Comparison of ENCODE assay signal across 9 cellular contexts in genomic region chr2:221104391-221104811, GRCh38.
DNase-seq lines count a peak whose midpoint lies in the region; ATAC-seq, FAIRE-seq and TF ChIP-seq lines count a peak whose summit lies in the region.
"Had no signal": no experiment of that assay in that cellular context is flagged by ENCODE, and none has a peak within 500 bp of the region (broad histone marks: within the 10 kb centered on the region; RNA-seq: fewer than 3 reads in every experiment).

No MANE protein-coding gene starts in this region.

- no peak for FAIRE-seq in GM12892 (lab: Jason Lieb, UNC)

- ATAC-seq in esophagus mucosa: peak; percentile 73
- ATAC-seq in GM19395 (IDR thresholded peaks at IDR 0.05; ENCODE audit: unreplicated experiment): no peak
- ATAC-seq: activated CD4-positive, CD25-positive, alpha-beta regulatory T cell treated with anti-CD3 and anti-CD28 coated beads, Interleukin-2, amount 50 U/mL, for 24 hours had no signal

- DNase-seq in COLO668 (lab: John Stamatoyannopoulos, UW; ENCODE audit: unreplicated experiment) (peak; percentile 31), NCI-H1694 treated with DMSO at 0.1 percent for 48 hours (lab: John Stamatoyannopoulos, UW) (peak; percentile 84), neural crest cell (ENCODE audit: low read depth, low spot score) (no peak), GM12892 (ENCODE audit: insufficient read length) (no peak), OCI-M1 (lab: John Stamatoyannopoulos, UW) (no peak)
- no peak for DNase-seq in activated CD4-positive, alpha-beta T cell treated with anti-CD3 and anti-CD28 coated beads, Interleukin-2, amount 50 U/mL, for 48 hours

- H3K27me3 Mint-ChIP-seq in neural crest cell (ENCODE audit: low read depth): peaks cover 5% of the 10 kb centered on the region

- peak overlapping the region; percentile 57 for H3K4me3 Mint-ChIP-seq in neural crest cell

- H3K27ac Mint-ChIP-seq in neural crest cell (ENCODE audit: unreplicated experiment): peak overlapping the region; percentile 73

- no peak for TF ChIP-seq CTCF in neural crest cell (conservative IDR thresholded peaks at IDR 0.05)

- peaks cover 14% of the 10 kb centered on the region for H3K4me1 Mint-ChIP-seq in neural crest cell

- H3K9me3 Mint-ChIP-seq in neural crest cell: no peaks in the 10 kb centered on the region

- no peaks in the 10 kb centered on the region for H3K36me3 Mint-ChIP-seq in neural crest cell (ENCODE audit: low read depth)

- no peak for TF ChIP-seq POLR2A in GM12892 (IDR thresholded peaks at IDR 0.05; ENCODE audit: low read depth, low read length)

Comparison
In these comparisons a context has a peak if more than half of its experiments do, and no peak if none do; other contexts are left out.
1. DNase-seq: peak in COLO668 (single experiment) and NCI-H1694 treated with DMSO at 0.1 percent for 48 hours (single experiment); none in neural crest cell (single experiment), activated CD4-positive, alpha-beta T cell treated with anti-CD3 and anti-CD28 coated beads, Interleukin-2, amount 50 U/mL, for 48 hours (0 of 2), GM12892 (single experiment) and OCI-M1 (single experiment).